1 cellular context compared by ENCODE assay signal in the genomic region with DNA sequence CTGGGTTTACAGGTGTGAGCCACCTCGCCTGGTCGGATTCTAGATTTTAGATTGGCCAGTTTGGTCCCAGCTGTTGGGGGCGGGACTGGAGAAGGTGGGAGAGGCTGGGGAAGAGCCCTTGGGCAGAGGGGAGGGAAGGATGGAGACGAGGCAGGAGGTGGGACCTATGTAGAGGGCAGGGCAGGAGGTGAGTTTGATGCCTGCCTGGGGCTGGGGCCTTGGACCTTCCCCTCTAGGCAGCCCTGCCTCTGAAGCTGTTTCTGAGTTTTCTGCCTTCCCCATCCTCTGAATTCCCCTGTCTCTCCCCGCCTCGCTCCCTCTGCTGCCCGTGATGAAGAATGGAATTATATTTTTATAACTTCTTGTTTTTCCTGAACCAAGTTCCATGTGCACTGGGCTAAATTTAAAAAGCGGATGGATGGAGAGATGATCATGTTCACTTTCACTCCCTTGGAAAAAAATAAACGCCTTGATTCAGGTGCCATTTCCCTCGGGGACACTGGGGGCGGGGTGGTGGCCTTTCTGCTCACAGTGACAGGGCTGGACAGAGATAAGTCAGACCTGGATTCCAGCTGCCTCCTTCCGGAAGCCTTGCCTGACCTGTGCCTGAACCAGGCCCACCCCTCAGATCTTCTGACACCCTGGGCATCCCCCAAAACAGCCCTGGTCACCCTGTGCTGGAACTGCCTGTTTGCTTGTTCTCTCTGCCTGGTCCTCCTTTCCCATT.
A peak's percentile ranks its signal among the peaks of the same experiment; 100 is the strongest.
TF ChIP-seq lines count a peak whose summit lies in the region.

No MANE protein-coding gene starts in this region.

TF ChIP-seq in HepG2, 621 proteins besides CTCF, POLR2A, EP300 and RAD21 (continued from another document):
- TF ChIP-seq, protein P1, sequence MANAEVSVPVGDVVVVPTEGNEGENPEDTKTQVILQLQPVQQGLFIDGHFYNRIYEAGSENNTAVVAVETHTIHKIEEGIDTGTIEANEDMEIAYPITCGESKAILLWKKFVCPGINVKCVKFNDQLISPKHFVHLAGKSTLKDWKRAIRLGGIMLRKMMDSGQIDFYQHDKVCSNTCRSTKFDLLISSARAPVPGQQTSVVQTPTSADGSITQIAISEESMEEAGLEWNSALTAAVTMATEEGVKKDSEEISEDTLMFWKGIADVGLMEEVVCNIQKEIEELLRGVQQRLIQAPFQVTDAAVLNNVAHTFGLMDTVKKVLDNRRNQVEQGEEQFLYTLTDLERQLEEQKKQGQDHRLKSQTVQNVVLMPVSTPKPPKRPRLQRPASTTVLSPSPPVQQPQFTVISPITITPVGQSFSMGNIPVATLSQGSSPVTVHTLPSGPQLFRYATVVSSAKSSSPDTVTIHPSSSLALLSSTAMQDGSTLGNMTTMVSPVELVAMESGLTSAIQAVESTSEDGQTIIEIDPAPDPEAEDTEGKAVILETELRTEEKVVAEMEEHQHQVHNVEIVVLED (CRISPR knock-in tag; IDR thresholded peaks at IDR 0.05; ENCODE audit: borderline replicate concordance), result no peak
- TF ChIP-seq, protein P2, sequence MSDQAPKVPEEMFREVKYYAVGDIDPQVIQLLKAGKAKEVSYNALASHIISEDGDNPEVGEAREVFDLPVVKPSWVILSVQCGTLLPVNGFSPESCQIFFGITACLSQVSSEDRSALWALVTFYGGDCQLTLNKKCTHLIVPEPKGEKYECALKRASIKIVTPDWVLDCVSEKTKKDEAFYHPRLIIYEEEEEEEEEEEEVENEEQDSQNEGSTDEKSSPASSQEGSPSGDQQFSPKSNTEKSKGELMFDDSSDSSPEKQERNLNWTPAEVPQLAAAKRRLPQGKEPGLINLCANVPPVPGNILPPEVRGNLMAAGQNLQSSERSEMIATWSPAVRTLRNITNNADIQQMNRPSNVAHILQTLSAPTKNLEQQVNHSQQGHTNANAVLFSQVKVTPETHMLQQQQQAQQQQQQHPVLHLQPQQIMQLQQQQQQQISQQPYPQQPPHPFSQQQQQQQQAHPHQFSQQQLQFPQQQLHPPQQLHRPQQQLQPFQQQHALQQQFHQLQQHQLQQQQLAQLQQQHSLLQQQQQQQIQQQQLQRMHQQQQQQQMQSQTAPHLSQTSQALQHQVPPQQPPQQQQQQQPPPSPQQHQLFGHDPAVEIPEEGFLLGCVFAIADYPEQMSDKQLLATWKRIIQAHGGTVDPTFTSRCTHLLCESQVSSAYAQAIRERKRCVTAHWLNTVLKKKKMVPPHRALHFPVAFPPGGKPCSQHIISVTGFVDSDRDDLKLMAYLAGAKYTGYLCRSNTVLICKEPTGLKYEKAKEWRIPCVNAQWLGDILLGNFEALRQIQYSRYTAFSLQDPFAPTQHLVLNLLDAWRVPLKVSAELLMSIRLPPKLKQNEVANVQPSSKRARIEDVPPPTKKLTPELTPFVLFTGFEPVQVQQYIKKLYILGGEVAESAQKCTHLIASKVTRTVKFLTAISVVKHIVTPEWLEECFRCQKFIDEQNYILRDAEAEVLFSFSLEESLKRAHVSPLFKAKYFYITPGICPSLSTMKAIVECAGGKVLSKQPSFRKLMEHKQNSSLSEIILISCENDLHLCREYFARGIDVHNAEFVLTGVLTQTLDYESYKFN (CRISPR knock-in tag; conservative IDR thresholded peaks at IDR 0.05), result no peak
- TF ChIP-seq MTA1 (CRISPR knock-in tag; IDR thresholded peaks at IDR 0.05; ENCODE audit: borderline replicate concordance) (no peak), ZNF780A (CRISPR knock-in tag; IDR thresholded peaks at IDR 0.05) (no peak), HDAC1 (CRISPR knock-in tag; IDR thresholded peaks at IDR 0.05) (peak; percentile 0; the same call in 1 of the 2 replicates), ZNF713 (CRISPR knock-in tag; IDR thresholded peaks at IDR 0.05) (no peak), ZBTB3 (CRISPR knock-in tag; IDR thresholded peaks at IDR 0.05; ENCODE audit: borderline replicate concordance, low read depth) (peak; percentile 23; the same call in 1 of the 2 replicates), MXI1 (IDR thresholded peaks at IDR 0.05; ENCODE audit: borderline replicate concordance, low read depth, low read length) (peak; percentile 30; the same call in 1 of the 3 replicates), ZNF83 (CRISPR knock-in tag; IDR thresholded peaks at IDR 0.05; ENCODE audit: borderline replicate concordance) (no peak), AKAP8 (CRISPR knock-in tag; IDR thresholded peaks at IDR 0.05) (no peak), ZNF850 (CRISPR knock-in tag; conservative IDR thresholded peaks at IDR 0.05) (no peak), SPEN (CRISPR knock-in tag; IDR thresholded peaks at IDR 0.05; ENCODE audit: low read depth) (0 out of 2 replicates have a peak, but pooled peaks have one; percentile 7), ZNF335 (CRISPR knock-in tag; IDR thresholded peaks at IDR 0.05) (no peak), GFI1 (CRISPR knock-in tag; IDR thresholded peaks at IDR 0.05; ENCODE audit: borderline replicate concordance) (0 out of 2 replicates have a peak, but pooled peaks have one; percentile 7), SAP130 (CRISPR knock-in tag; IDR thresholded peaks at IDR 0.05; ENCODE audit: low read depth) (peak; percentile 30), ZFX (CRISPR knock-in tag; IDR thresholded peaks at IDR 0.05; ENCODE audit: low read depth) (peak; percentile 25; the same call in 1 of the 2 replicates), THYN1 (CRISPR knock-in tag; IDR thresholded peaks at IDR 0.05; ENCODE audit: borderline replicate concordance, low read depth) (no peak), NFKBIZ (CRISPR knock-in tag; IDR thresholded peaks at IDR 0.05) (no peak), RBM39 (IDR thresholded peaks at IDR 0.05; ENCODE audit: low read depth, low read length, poor library complexity, severe bottlenecking) (no peak), MEF2D (CRISPR knock-in tag; IDR thresholded peaks at IDR 0.05) (0 out of 2 replicates have a peak, but pooled peaks have one; percentile 12), PHF21A (CRISPR knock-in tag; IDR thresholded peaks at IDR 0.05) (0 out of 2 replicates have a peak, but pooled peaks have one; percentile 20), GATA4 (IDR thresholded peaks at IDR 0.05; ENCODE audit: borderline replicate concordance, low read depth) (no peak), ETV5 (CRISPR knock-in tag; IDR thresholded peaks at IDR 0.05; ENCODE audit: borderline replicate concordance) (peak; percentile 55; the same call in 1 of the 2 replicates), SUZ12 (IDR thresholded peaks at IDR 0.05; ENCODE audit: low read depth, low read length) (no peak), ZSCAN20 (CRISPR knock-in tag; IDR thresholded peaks at IDR 0.05; ENCODE audit: borderline replicate concordance) (no peak), ZNF160 (CRISPR knock-in tag; IDR thresholded peaks at IDR 0.05) (no peak), ZFP37 (CRISPR knock-in tag; IDR thresholded peaks at IDR 0.05; ENCODE audit: borderline replicate concordance) (no peak), ZNF572 (CRISPR knock-in tag; IDR thresholded peaks at IDR 0.05) (no peak), RXRB (CRISPR knock-in tag; IDR thresholded peaks at IDR 0.05; ENCODE audit: borderline replicate concordance) (peak; percentile 27; the same call in 1 of the 2 replicates), ARNT2 (CRISPR knock-in tag; IDR thresholded peaks at IDR 0.05; ENCODE audit: low read depth) (no peak), POLR2G (IDR thresholded peaks at IDR 0.05; ENCODE audit: low read depth, low read length) (no peak), STAG1 (CRISPR knock-in tag; IDR thresholded peaks at IDR 0.05) (0 out of 2 replicates have a peak, but pooled peaks have one; percentile 25), FOXM1 (CRISPR knock-in tag; IDR thresholded peaks at IDR 0.05) (no peak)
- TF ChIP-seq, protein P3, sequence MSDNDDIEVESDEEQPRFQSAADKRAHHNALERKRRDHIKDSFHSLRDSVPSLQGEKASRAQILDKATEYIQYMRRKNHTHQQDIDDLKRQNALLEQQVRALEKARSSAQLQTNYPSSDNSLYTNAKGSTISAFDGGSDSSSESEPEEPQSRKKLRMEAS (IDR thresholded peaks at IDR 0.05), result no peak
- TF ChIP-seq, protein P4, sequence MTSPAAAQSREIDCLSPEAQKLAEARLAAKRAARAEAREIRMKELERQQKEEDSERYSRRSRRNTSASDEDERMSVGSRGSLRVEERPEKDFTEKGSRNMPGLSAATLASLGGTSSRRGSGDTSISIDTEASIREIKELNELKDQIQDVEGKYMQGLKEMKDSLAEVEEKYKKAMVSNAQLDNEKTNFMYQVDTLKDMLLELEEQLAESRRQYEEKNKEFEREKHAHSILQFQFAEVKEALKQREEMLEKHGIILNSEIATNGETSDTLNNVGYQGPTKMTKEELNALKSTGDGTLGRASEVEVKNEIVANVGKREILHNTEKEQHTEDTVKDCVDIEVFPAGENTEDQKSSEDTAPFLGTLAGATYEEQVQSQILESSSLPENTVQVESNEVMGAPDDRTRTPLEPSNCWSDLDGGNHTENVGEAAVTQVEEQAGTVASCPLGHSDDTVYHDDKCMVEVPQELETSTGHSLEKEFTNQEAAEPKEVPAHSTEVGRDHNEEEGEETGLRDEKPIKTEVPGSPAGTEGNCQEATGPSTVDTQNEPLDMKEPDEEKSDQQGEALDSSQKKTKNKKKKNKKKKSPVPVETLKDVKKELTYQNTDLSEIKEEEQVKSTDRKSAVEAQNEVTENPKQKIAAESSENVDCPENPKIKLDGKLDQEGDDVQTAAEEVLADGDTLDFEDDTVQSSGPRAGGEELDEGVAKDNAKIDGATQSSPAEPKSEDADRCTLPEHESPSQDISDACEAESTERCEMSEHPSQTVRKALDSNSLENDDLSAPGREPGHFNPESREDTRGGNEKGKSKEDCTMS (CRISPR knock-in tag; conservative IDR thresholded peaks at IDR 0.05), result no peak
- TF ChIP-seq, protein P5, sequence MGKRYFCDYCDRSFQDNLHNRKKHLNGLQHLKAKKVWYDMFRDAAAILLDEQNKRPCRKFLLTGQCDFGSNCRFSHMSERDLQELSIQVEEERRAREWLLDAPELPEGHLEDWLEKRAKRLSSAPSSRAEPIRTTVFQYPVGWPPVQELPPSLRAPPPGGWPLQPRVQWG (CRISPR knock-in tag; IDR thresholded peaks at IDR 0.05; ENCODE audit: borderline replicate concordance, low read depth), result no peak
- TF ChIP-seq, protein P6, sequence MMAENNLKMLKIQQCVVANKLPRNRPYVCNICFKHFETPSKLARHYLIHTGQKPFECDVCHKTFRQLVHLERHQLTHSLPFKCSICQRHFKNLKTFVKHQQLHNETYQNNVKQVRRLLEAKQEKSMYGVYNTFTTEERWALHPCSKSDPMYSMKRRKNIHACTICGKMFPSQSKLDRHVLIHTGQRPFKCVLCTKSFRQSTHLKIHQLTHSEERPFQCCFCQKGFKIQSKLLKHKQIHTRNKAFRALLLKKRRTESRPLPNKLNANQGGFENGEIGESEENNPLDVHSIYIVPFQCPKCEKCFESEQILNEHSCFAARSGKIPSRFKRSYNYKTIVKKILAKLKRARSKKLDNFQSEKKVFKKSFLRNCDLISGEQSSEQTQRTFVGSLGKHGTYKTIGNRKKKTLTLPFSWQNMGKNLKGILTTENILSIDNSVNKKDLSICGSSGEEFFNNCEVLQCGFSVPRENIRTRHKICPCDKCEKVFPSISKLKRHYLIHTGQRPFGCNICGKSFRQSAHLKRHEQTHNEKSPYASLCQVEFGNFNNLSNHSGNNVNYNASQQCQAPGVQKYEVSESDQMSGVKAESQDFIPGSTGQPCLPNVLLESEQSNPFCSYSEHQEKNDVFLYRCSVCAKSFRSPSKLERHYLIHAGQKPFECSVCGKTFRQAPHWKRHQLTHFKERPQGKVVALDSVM (CRISPR knock-in tag; IDR thresholded peaks at IDR 0.05), result peak; percentile 82; the same call in 1 of the 2 replicates
- TF ChIP-seq, protein P7, sequence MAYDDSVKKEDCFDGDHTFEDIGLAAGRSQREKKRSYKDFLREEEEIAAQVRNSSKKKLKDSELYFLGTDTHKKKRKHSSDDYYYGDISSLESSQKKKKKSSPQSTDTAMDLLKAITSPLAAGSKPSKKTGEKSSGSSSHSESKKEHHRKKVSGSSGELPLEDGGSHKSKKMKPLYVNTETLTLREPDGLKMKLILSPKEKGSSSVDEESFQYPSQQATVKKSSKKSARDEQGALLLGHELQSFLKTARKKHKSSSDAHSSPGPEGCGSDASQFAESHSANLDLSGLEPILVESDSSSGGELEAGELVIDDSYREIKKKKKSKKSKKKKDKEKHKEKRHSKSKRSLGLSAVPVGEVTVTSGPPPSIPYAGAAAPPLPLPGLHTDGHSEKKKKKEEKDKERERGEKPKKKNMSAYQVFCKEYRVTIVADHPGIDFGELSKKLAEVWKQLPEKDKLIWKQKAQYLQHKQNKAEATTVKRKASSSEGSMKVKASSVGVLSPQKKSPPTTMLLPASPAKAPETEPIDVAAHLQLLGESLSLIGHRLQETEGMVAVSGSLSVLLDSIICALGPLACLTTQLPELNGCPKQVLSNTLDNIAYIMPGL (CRISPR knock-in tag; IDR thresholded peaks at IDR 0.05; ENCODE audit: borderline replicate concordance in 1 of 2, low read depth in 1 of 2), result 0 out of 4 replicates have a peak, but pooled peaks of 1 of the 2 experiments have one; percentile 6
- TF ChIP-seq, protein P8, sequence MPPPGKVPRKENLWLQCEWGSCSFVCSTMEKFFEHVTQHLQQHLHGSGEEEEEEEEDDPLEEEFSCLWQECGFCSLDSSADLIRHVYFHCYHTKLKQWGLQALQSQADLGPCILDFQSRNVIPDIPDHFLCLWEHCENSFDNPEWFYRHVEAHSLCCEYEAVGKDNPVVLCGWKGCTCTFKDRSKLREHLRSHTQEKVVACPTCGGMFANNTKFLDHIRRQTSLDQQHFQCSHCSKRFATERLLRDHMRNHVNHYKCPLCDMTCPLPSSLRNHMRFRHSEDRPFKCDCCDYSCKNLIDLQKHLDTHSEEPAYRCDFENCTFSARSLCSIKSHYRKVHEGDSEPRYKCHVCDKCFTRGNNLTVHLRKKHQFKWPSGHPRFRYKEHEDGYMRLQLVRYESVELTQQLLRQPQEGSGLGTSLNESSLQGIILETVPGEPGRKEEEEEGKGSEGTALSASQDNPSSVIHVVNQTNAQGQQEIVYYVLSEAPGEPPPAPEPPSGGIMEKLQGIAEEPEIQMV (CRISPR knock-in tag; IDR thresholded peaks at IDR 0.05; ENCODE audit: low read depth), result no peak
- TF ChIP-seq, protein P9, sequence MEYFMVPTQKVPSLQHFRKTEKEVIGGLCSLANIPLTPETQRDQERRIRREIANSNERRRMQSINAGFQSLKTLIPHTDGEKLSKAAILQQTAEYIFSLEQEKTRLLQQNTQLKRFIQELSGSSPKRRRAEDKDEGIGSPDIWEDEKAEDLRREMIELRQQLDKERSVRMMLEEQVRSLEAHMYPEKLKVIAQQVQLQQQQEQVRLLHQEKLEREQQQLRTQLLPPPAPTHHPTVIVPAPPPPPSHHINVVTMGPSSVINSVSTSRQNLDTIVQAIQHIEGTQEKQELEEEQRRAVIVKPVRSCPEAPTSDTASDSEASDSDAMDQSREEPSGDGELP (IDR thresholded peaks at IDR 0.05; ENCODE audit: borderline replicate concordance, low read depth), result peak; percentile 24; the same call in 1 of the 2 replicates
